Comparison of ENCODE assay signal across 1 cellular context in the genomic region with DNA sequence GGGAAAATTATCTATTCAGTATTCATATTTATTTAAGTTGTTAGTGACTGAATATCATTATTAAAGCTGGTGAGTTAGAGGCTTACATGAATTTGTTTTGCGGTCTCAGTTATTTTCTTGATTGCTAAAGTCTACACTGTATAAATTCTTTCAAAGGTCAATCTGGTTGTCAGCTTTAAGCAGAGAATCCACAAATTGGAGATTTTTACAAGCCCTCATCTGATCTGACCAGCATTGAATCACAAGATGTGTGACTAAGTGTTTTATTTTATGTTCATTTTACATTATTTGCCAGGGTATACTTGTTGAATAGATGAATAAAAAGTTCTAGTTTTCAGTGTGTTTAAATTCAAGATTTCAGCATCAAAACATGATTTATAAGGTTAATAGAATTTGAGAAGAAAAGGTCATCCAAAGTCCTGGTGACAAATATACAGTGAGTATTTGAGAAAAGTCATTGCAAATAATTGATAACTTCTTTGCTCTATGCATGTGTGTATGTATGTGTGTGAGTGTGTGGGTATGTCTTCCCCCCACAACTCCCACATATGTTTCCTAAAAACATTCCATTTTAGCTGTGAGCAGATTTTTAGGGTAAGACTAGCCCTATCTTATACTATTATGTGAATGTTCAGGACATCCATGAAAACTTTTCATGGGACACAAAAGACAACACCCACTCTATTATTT.
TF ChIP-seq lines count a peak whose summit lies in the region.

No MANE protein-coding gene starts in this region.

TF ChIP-seq in GM23338, 12 proteins besides CTCF, POLR2A, EP300 and RAD21 (continued from another document):
- TF ChIP-seq ZNF462 (CRISPR knock-in tag; IDR thresholded peaks at IDR 0.05) (no peak), EZH2phosphoT487 (IDR thresholded peaks at IDR 0.05; ENCODE audit: unreplicated experiment) (no peak), ZNF114 (CRISPR knock-in tag; IDR thresholded peaks at IDR 0.05) (no peak), NANOG (IDR thresholded peaks at IDR 0.05; ENCODE audit: borderline replicate concordance) (no peak), CREB1 (CRISPR knock-in tag; IDR thresholded peaks at IDR 0.05; ENCODE audit: low read depth) (no peak), EZH2 (IDR thresholded peaks at IDR 0.05; ENCODE audit: low read depth, unreplicated experiment) (no peak), POLR2AphosphoS5 (IDR thresholded peaks at IDR 0.05; ENCODE audit: low read depth) (no peak), STAT1 (IDR thresholded peaks at IDR 0.05; ENCODE audit: unreplicated experiment) (no peak)
- TF ChIP-seq, protein P1, sequence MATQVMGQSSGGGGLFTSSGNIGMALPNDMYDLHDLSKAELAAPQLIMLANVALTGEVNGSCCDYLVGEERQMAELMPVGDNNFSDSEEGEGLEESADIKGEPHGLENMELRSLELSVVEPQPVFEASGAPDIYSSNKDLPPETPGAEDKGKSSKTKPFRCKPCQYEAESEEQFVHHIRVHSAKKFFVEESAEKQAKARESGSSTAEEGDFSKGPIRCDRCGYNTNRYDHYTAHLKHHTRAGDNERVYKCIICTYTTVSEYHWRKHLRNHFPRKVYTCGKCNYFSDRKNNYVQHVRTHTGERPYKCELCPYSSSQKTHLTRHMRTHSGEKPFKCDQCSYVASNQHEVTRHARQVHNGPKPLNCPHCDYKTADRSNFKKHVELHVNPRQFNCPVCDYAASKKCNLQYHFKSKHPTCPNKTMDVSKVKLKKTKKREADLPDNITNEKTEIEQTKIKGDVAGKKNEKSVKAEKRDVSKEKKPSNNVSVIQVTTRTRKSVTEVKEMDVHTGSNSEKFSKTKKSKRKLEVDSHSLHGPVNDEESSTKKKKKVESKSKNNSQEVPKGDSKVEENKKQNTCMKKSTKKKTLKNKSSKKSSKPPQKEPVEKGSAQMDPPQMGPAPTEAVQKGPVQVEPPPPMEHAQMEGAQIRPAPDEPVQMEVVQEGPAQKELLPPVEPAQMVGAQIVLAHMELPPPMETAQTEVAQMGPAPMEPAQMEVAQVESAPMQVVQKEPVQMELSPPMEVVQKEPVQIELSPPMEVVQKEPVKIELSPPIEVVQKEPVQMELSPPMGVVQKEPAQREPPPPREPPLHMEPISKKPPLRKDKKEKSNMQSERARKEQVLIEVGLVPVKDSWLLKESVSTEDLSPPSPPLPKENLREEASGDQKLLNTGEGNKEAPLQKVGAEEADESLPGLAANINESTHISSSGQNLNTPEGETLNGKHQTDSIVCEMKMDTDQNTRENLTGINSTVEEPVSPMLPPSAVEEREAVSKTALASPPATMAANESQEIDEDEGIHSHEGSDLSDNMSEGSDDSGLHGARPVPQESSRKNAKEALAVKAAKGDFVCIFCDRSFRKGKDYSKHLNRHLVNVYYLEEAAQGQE (IDR thresholded peaks at IDR 0.05; ENCODE audit: unreplicated experiment): no peak
- TF ChIP-seq, protein P2, sequence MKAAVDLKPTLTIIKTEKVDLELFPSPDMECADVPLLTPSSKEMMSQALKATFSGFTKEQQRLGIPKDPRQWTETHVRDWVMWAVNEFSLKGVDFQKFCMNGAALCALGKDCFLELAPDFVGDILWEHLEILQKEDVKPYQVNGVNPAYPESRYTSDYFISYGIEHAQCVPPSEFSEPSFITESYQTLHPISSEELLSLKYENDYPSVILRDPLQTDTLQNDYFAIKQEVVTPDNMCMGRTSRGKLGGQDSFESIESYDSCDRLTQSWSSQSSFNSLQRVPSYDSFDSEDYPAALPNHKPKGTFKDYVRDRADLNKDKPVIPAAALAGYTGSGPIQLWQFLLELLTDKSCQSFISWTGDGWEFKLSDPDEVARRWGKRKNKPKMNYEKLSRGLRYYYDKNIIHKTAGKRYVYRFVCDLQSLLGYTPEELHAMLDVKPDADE (IDR thresholded peaks at IDR 0.05): no peak
